Comparison of ENCODE assay signal across 1 cellular context in the genomic region with DNA sequence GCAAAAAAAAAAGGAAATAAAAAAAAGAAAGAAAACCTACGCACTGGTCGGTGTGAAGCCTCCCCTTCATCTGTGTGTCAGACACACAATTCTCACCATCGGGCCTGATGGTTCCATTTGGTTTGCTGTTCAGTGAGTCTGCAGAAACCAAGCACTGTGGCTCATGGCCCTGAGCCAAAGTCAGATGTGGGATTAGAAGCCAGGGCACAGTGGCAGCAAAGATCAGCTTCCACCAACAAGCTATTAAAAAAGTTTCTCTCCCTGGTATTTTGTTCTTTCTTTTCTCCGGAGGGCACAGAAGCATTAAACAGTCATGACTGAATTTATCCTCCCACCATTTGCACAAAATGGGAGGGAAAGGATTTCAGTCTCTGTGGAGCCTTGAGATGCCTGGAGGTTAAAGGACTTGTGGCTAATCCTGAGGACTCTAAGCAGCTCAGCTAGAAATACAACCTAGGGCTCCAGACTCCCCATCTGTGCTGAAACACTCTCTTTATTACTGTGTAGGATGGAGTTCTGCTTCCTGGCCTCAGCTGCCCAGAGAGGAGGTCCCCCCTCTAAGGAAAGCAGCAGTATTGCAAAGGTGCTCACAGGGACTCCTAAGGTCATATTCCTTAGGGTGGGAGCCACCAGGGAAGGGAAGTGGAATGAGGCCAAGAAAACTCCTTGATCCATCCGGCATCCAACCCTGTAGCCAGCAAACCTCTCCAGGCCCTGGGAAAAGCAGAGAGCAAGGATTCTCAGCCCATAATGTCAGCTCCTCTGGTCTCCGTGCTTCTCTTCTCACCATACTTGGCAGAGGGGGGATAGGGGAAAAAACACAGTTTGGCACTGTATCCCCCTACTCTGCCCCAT.
TF ChIP-seq lines count a peak whose summit lies in the region.

No MANE protein-coding gene starts in this region.

TF ChIP-seq in GM23338, 12 proteins besides CTCF, POLR2A, EP300 and RAD21 (continued from another document):
- TF ChIP-seq ZNF462 (CRISPR knock-in tag; IDR thresholded peaks at IDR 0.05) (no peak), EZH2 (IDR thresholded peaks at IDR 0.05; ENCODE audit: low read depth, unreplicated experiment) (no peak), STAT1 (IDR thresholded peaks at IDR 0.05; ENCODE audit: unreplicated experiment) (no peak), JUNB (IDR thresholded peaks at IDR 0.05; ENCODE audit: unreplicated experiment) (no peak)
- TF ChIP-seq, protein P1, sequence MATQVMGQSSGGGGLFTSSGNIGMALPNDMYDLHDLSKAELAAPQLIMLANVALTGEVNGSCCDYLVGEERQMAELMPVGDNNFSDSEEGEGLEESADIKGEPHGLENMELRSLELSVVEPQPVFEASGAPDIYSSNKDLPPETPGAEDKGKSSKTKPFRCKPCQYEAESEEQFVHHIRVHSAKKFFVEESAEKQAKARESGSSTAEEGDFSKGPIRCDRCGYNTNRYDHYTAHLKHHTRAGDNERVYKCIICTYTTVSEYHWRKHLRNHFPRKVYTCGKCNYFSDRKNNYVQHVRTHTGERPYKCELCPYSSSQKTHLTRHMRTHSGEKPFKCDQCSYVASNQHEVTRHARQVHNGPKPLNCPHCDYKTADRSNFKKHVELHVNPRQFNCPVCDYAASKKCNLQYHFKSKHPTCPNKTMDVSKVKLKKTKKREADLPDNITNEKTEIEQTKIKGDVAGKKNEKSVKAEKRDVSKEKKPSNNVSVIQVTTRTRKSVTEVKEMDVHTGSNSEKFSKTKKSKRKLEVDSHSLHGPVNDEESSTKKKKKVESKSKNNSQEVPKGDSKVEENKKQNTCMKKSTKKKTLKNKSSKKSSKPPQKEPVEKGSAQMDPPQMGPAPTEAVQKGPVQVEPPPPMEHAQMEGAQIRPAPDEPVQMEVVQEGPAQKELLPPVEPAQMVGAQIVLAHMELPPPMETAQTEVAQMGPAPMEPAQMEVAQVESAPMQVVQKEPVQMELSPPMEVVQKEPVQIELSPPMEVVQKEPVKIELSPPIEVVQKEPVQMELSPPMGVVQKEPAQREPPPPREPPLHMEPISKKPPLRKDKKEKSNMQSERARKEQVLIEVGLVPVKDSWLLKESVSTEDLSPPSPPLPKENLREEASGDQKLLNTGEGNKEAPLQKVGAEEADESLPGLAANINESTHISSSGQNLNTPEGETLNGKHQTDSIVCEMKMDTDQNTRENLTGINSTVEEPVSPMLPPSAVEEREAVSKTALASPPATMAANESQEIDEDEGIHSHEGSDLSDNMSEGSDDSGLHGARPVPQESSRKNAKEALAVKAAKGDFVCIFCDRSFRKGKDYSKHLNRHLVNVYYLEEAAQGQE (IDR thresholded peaks at IDR 0.05; ENCODE audit: unreplicated experiment), result no peak
